Comparison of ENCODE assay signal across 8 cellular contexts in the genomic region with DNA sequence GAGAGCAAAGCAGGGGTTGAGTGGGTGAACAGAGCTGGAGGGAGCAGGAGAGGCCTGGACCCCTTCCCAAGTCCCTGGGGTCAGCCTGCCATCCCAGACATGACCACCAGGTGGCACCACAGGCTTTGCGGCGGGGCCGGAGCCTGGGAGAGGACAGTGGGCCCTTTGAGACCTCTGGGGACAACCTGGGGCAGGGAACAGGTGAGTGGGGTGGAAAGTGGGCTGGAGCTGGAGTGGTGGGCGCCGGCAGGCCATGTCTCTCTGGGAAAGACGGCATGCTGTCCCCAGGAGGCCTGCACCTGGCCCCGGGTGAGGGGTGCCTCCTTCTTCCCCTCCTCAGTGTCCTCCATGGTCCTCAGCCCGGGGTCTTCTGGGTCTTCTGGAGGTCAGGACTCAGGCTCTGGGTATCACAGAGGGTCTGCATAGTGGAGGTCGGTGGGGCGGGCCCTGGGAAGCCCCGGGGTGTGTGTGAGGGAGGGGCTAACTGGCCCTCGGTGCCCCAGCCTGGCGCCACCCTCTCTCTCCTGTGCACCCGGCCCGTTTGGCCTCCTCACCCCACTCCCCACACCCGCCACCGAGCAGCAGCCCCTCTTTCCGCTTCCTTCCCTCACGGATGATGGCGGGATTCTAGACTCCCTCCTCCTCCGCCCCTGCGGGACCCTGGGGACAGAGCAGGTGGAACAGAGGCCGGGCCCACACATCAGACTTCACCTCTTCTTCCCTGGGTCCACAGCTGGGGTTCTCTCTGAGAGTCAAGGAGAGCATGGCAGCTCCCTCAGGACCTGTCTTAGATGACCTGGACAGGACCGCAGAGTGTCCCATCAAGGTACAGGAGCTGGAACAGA. TPM values are rescaled to one million over a fixed set of nuclear protein-coding genes. Genes with fewer than 3 reads are reported as not detected.
A peak's percentile ranks its signal among the peaks of the same experiment; 100 is the strongest.
DNase-seq lines count a peak whose midpoint lies in the region; ATAC-seq, FAIRE-seq and TF ChIP-seq lines count a peak whose summit lies in the region.

No MANE protein-coding gene starts in this region.

- H3K4me3 Mint-ChIP-seq in natural killer cell: no peak overlapping the region
- H3K4me3 Mint-ChIP-seq in stimulated activated naive CD8-positive, alpha-beta T cell treated with anti-CD3 and anti-CD28 coated beads, Interleukin-15, amount 100 ng/mL, for 72 hours: no peak overlapping the region

- TF ChIP-seq CTCF in A549 (IDR thresholded peaks at IDR 0.05) (peak; percentile 98), GM12865 (IDR thresholded peaks at IDR 0.05; ENCODE audit: insufficient read depth, low read depth, low read length, missing control alignments) (peak; percentile 97), epithelial cell of esophagus (IDR thresholded peaks at IDR 0.05; ENCODE audit: insufficient read depth, low read depth, low read length, missing control alignments) (peak; percentile 96), natural killer cell (IDR thresholded peaks at IDR 0.05) (peak; percentile 81)

- DNase-seq in A549 (ENCODE audit: low read depth in 1 of 2, low spot score in 1 of 2): peak; percentile 47 to 89
- peak; percentile 51 for DNase-seq in GM12865 (ENCODE audit: low read depth)
- DNase-seq in NCI-H2196 treated with DMSO at 0.1 percent for 48 hours (lab: John Stamatoyannopoulos, UW; ENCODE audit: unreplicated experiment): peak; percentile 12
- peak; percentile 24 to 85 (median 77) for DNase-seq in activated CD8-positive, alpha-beta memory T cell treated with anti-CD3 and anti-CD28 coated beads for 48 hours (ENCODE audit: low read depth in 2 of 3, low spot score in 2 of 3)
- DNase-seq in epithelial cell of esophagus (ENCODE audit: low read depth): peak; percentile 44
- peak; percentile 56 for DNase-seq in natural killer cell
- DNase-seq in stimulated activated naive CD8-positive, alpha-beta T cell treated with anti-CD3 and anti-CD28 coated beads, Interleukin-15, amount 100 ng/mL, for 72 hours: peak; percentile 68 to 74

- no peak overlapping the region for H3K4me3 ChIP-seq in A549
- H3K4me3 ChIP-seq in GM12865 (ENCODE audit: low read depth, low read length): no peak overlapping the region
- H3K4me3 ChIP-seq in epithelial cell of esophagus (ENCODE audit: low read length): no peak overlapping the region

- no peak overlapping the region for H3K27ac Mint-ChIP-seq in natural killer cell
- H3K27ac Mint-ChIP-seq in stimulated activated naive CD8-positive, alpha-beta T cell treated with anti-CD3 and anti-CD28 coated beads, Interleukin-15, amount 100 ng/mL, for 72 hours: peak overlapping the region in 1 of 2 donors; percentile 0

- no peaks in the 10 kb centered on the region for H3K4me1 Mint-ChIP-seq in natural killer cell
- no peaks in the 10 kb centered on the region for H3K4me1 Mint-ChIP-seq in stimulated activated naive CD8-positive, alpha-beta T cell treated with anti-CD3 and anti-CD28 coated beads, Interleukin-15, amount 100 ng/mL, for 72 hours

- WGBS in A549 (ENCODE audit: missing lambda C conversion rate): 42% methylated on average over 17 of the region's 24 CpGs

- no peak for TF ChIP-seq POLR2A in A549 (IDR thresholded peaks at IDR 0.05; ENCODE audit: low read length)

- TF ChIP-seq EP300 in A549 (IDR thresholded peaks at IDR 0.05): no peak

- CTCF ChIA-PET in A549 (lab: Yijun Ruan, JAX): interaction anchor here (0.6 to 8.8 kb wide), 64 partner anchors 9 to 283 kb away, joined by 3 to 480 read pairs (median 6); partner anchors contain the start of genes PKP1 and TNNT2

- H3K4me2 ChIP-seq in A549: no peak overlapping the region

- H3K4me1 ChIP-seq in A549: 0 out of 3 replicates have a peak, but pooled peaks cover 3% of the 10 kb centered on the region

- intact Hi-C loops in natural killer cell (cut with micrococcal nuclease): no loop called here

- peak overlapping the region; percentile 63 to 64; a peak in 5 of 6 replicates for H3K27ac ChIP-seq in A549

- no peaks in the 10 kb centered on the region for H3K9me3 Mint-ChIP-seq in natural killer cell
- no peaks in the 10 kb centered on the region for H3K9me3 Mint-ChIP-seq in stimulated activated naive CD8-positive, alpha-beta T cell treated with anti-CD3 and anti-CD28 coated beads, Interleukin-15, amount 100 ng/mL, for 72 hours

- POLR2A ChIA-PET in A549 (lab: Yijun Ruan, JAX): no interaction called here

- peaks cover 0 to 7% of the 10 kb centered on the region in 2 donors for H3K27me3 Mint-ChIP-seq in natural killer cell (ENCODE audit: low read depth in 2 of 2)
- H3K27me3 Mint-ChIP-seq in stimulated activated naive CD8-positive, alpha-beta T cell treated with anti-CD3 and anti-CD28 coated beads, Interleukin-15, amount 100 ng/mL, for 72 hours: no peaks in the 10 kb centered on the region

- ATAC-seq in A549 (peak; percentile 78 to 95), natural killer cell (peak; percentile 38 to 78 (median 61)), GM19397 (IDR thresholded peaks at IDR 0.05; ENCODE audit: unreplicated experiment) (no peak)
- ATAC-seq in stimulated activated naive CD8-positive, alpha-beta T cell treated with anti-CD3 and anti-CD28 coated beads, Interleukin-15, amount 100 ng/mL, for 72 hours: peak; percentile 64

- no peaks in the 10 kb centered on the region for H3K9me3 ChIP-seq in A549

- TF ChIP-seq RAD21 in A549 (conservative IDR thresholded peaks at IDR 0.05 in 1 of 2, IDR thresholded peaks at IDR 0.05 in 1 of 2): peak; percentile 99 to 100

- no peaks in the 10 kb centered on the region for H3K36me3 Mint-ChIP-seq in natural killer cell

- no peak for FAIRE-seq in A549 (lab: Jason Lieb, UNC)

TF ChIP-seq in A549, 52 proteins besides CTCF, POLR2A, EP300 and RAD21:
- TF ChIP-seq ZC3H11A (IDR thresholded peaks at IDR 0.05): no peak
- TF ChIP-seq SMC3 (IDR thresholded peaks at IDR 0.05): peak; percentile 100

RNA-seq across cellular contexts. Expression of gene PKP1, which starts 28.5 kb away (rescaled TPM):
- polyA plus RNA-seq in A549 (2011; rRNA removed) (not detected in 2 replicates), A549 (2017; fragmentation: RNase III; extraction: RNeasy Plus Mini Kit Qiagen cat#74134 plus additional on column Dnase treatment) (not detected in 3 replicates)
- polyA plus RNA-seq in A549 (2012; cell fraction: cytosol; rRNA removed): 0.01 TPM in 1 of 2 replicates, not detected in the other
- polyA plus RNA-seq in A549 (2012; cell fraction: nucleus; rRNA removed): not detected in 2 replicates
- polyA minus RNA-seq in A549 (2011; rRNA and poly(A)+ RNA removed): not detected in 2 replicates
- total RNA-seq in natural killer cell: not detected

Comparison
In these comparisons a context has a peak if more than half of its experiments do, and no peak if none do; other contexts are left out.
1. DNase-seq: peak in every context shown above with its lines; median percentile 77 in activated CD8-positive, alpha-beta memory T cell treated with anti-CD3 and anti-CD28 coated beads for 48 hours; 71 in stimulated activated naive CD8-positive, alpha-beta T cell treated with anti-CD3 and anti-CD28 coated beads, Interleukin-15, amount 100 ng/mL, for 72 hours; 68 in A549; 56 in natural killer cell; 51 in GM12865; 44 in epithelial cell of esophagus; 12 in NCI-H2196 treated with DMSO at 0.1 percent for 48 hours.